1 cellular context compared by ENCODE assay signal in the genomic region with DNA sequence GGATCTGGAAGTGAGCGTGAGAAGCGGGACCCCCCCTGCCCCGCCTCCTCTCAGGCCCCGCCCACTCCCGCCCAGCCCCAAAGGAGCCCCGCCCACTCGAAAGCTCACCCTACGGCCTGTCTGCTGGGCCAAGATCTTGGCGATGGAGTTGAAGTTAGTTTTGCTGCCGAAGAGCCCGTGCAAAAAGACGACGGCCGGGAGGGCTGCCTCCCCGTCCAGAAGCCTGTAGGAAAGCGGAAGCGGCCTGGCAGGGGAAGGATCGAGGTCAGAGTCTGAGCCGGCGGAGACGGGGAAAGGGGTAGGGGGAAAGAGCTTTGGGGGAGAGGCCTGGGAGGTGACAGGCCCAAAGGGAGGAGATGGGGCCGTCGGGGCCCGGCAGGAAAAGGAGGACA.
TF ChIP-seq lines count a peak whose summit lies in the region.

No MANE protein-coding gene starts in this region.

TF ChIP-seq in K562, 482 proteins besides CTCF, POLR2A, EP300 and RAD21 (continued from another document and continues in another):
- TF ChIP-seq, protein P1, sequence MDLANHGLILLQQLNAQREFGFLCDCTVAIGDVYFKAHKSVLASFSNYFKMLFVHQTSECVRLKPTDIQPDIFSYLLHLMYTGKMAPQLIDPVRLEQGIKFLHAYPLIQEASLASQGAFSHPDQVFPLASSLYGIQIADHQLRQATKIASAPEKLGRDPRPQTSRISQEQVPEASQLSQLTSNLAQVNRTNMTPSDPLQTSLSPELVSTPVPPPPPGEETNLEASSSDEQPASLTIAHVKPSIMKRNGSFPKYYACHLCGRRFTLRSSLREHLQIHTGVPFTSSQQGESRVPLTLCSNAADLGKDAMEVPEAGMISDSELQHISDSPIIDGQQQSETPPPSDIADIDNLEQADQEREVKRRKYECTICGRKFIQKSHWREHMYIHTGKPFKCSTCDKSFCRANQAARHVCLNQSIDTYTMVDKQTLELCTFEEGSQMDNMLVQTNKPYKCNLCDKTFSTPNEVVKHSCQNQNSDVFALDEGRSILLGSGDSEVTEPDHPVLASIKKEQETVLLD (IDR thresholded peaks at IDR 0.05), result no peak
- TF ChIP-seq, protein P2, sequence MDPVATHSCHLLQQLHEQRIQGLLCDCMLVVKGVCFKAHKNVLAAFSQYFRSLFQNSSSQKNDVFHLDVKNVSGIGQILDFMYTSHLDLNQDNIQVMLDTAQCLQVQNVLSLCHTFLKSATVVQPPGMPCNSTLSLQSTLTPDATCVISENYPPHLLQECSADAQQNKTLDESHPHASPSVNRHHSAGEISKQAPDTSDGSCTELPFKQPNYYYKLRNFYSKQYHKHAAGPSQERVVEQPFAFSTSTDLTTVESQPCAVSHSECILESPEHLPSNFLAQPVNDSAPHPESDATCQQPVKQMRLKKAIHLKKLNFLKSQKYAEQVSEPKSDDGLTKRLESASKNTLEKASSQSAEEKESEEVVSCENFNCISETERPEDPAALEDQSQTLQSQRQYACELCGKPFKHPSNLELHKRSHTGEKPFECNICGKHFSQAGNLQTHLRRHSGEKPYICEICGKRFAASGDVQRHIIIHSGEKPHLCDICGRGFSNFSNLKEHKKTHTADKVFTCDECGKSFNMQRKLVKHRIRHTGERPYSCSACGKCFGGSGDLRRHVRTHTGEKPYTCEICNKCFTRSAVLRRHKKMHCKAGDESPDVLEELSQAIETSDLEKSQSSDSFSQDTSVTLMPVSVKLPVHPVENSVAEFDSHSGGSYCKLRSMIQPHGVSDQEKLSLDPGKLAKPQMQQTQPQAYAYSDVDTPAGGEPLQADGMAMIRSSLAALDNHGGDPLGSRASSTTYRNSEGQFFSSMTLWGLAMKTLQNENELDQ (CRISPR knock-in tag; IDR thresholded peaks at IDR 0.05; ENCODE audit: borderline replicate concordance), result no peak
- TF ChIP-seq TRIM25 (IDR thresholded peaks at IDR 0.05; ENCODE audit: borderline replicate concordance), result no peak
- TF ChIP-seq THAP7 (CRISPR knock-in tag; IDR thresholded peaks at IDR 0.05), result no peak
- no peak for TF ChIP-seq ATF3 (IDR thresholded peaks at IDR 0.05)
- no peak for TF ChIP-seq ATF3 (CRISPR knock-in tag; conservative IDR thresholded peaks at IDR 0.05)
- no peak for TF ChIP-seq ZEB2 (IDR thresholded peaks at IDR 0.05)
- no peak for TF ChIP-seq ZNF444 (CRISPR knock-in tag; IDR thresholded peaks at IDR 0.05)
- 0 out of 2 replicates have a peak, but pooled peaks have one; percentile 13 for TF ChIP-seq ZBTB7A (IDR thresholded peaks at IDR 0.05; ENCODE audit: borderline replicate concordance, control insufficient read depth, low read depth, low read length)
- TF ChIP-seq CHD4 (IDR thresholded peaks at IDR 0.05; ENCODE audit: insufficient read depth, insufficient replicate concordance, low read depth, low read length, poor library complexity, severe bottlenecking), result no peak
- TF ChIP-seq ZNF280B (CRISPR knock-in tag; IDR thresholded peaks at IDR 0.05), result no peak
- no peak for TF ChIP-seq PPARD (CRISPR knock-in tag; IDR thresholded peaks at IDR 0.05)
- TF ChIP-seq ZNF175 (CRISPR knock-in tag; IDR thresholded peaks at IDR 0.05; ENCODE audit: low read depth), result no peak
- no peak; the same call in 1 of the 2 replicates for TF ChIP-seq ZBED1 (IDR thresholded peaks at IDR 0.05)
- TF ChIP-seq SRSF9 (IDR thresholded peaks at IDR 0.05; ENCODE audit: borderline replicate concordance, low read depth, low read length), result no peak
- TF ChIP-seq HDAC6 (IDR thresholded peaks at IDR 0.05; ENCODE audit: low read depth, low read length), result no peak
- TF ChIP-seq, protein P3, sequence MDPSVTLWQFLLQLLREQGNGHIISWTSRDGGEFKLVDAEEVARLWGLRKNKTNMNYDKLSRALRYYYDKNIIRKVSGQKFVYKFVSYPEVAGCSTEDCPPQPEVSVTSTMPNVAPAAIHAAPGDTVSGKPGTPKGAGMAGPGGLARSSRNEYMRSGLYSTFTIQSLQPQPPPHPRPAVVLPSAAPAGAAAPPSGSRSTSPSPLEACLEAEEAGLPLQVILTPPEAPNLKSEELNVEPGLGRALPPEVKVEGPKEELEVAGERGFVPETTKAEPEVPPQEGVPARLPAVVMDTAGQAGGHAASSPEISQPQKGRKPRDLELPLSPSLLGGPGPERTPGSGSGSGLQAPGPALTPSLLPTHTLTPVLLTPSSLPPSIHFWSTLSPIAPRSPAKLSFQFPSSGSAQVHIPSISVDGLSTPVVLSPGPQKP (CRISPR knock-in tag; IDR thresholded peaks at IDR 0.05), result no peak
- no peak for TF ChIP-seq IFI16 (CRISPR knock-in tag; IDR thresholded peaks at IDR 0.05)
- 0 out of 2 replicates have a peak, but pooled peaks have one; percentile 67 for TF ChIP-seq LARP7 (IDR thresholded peaks at IDR 0.05)
- TF ChIP-seq, protein P4, sequence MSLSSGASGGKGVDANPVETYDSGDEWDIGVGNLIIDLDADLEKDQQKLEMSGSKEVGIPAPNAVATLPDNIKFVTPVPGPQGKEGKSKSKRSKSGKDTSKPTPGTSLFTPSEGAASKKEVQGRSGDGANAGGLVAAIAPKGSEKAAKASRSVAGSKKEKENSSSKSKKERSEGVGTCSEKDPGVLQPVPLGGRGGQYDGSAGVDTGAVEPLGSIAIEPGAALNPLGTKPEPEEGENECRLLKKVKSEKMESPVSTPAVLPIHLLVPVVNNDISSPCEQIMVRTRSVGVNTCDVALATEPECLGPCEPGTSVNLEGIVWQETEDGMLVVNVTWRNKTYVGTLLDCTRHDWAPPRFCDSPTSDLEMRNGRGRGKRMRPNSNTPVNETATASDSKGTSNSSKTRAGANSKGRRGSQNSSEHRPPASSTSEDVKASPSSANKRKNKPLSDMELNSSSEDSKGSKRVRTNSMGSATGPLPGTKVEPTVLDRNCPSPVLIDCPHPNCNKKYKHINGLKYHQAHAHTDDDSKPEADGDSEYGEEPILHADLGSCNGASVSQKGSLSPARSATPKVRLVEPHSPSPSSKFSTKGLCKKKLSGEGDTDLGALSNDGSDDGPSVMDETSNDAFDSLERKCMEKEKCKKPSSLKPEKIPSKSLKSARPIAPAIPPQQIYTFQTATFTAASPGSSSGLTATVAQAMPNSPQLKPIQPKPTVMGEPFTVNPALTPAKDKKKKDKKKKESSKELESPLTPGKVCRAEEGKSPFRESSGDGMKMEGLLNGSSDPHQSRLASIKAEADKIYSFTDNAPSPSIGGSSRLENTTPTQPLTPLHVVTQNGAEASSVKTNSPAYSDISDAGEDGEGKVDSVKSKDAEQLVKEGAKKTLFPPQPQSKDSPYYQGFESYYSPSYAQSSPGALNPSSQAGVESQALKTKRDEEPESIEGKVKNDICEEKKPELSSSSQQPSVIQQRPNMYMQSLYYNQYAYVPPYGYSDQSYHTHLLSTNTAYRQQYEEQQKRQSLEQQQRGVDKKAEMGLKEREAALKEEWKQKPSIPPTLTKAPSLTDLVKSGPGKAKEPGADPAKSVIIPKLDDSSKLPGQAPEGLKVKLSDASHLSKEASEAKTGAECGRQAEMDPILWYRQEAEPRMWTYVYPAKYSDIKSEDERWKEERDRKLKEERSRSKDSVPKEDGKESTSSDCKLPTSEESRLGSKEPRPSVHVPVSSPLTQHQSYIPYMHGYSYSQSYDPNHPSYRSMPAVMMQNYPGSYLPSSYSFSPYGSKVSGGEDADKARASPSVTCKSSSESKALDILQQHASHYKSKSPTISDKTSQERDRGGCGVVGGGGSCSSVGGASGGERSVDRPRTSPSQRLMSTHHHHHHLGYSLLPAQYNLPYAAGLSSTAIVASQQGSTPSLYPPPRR (CRISPR knock-in tag; IDR thresholded peaks at IDR 0.05; ENCODE audit: borderline replicate concordance), result no peak
- TF ChIP-seq BCLAF1 (IDR thresholded peaks at IDR 0.05; ENCODE audit: borderline replicate concordance in 1 of 2, control insufficient read depth in 1 of 2, low read depth in 2 of 2, low read length in 1 of 2), result no peak
- peak; percentile 64; the same call in 1 of the 2 replicates for TF ChIP-seq PHB (CRISPR knock-in tag; IDR thresholded peaks at IDR 0.05)
- TF ChIP-seq MAFG (tag; conservative IDR thresholded peaks at IDR 0.05), result no peak
